In the genomic region with DNA sequence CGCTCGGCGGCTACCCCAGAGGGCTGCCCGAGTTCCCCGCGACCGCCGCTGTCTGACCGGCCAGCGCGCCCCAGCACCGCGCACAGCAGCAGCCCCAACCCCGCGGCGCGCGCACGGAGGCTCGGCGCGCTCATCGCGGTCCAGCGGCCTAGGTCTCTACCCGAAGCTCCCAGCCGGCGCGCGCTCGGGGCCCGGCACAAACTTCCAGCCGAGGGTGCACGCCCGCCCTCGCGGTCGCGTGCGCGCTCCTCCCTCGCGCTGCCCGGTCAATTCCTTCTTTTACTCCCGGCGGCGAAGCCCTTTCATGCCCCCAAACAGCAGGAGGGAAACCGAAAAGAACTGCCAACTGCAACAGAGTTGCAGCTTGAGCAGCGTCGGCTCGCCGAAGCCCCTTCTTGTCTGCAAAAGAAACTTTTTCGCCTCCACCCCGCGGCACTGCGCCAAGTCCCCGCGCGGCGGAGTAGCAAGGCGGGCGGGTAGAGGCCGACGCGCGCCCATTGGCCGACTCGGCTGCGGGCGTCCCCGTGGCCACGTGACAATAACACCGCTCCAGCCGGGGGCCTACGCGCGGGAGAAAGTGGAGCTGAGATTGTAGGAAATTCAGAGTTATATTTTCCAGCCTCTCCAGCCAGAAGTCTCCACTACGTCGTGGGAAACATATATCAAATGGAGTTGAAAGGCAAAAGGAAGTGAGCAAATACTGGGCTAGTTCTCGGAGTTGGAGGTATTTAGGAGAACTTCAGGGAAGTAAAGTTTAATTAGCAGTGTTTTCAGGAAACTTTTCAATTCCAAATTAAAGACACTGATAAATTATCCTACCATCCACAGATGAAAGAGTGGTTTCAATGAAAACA, we compare ENCODE assay signal across 9 cellular contexts. TPM values are rescaled to one million over a fixed set of nuclear protein-coding genes. Genes with fewer than 3 reads are reported as not detected.
DNase-seq lines count a peak whose midpoint lies in the region; ATAC-seq, FAIRE-seq and TF ChIP-seq lines count a peak whose summit lies in the region.
"Had no signal": no experiment of that assay in that cellular context is flagged by ENCODE, and none has a peak within 500 bp of the region (broad histone marks: within the 10 kb centered on the region; RNA-seq: fewer than 3 reads in every experiment).

A gene with protein sequence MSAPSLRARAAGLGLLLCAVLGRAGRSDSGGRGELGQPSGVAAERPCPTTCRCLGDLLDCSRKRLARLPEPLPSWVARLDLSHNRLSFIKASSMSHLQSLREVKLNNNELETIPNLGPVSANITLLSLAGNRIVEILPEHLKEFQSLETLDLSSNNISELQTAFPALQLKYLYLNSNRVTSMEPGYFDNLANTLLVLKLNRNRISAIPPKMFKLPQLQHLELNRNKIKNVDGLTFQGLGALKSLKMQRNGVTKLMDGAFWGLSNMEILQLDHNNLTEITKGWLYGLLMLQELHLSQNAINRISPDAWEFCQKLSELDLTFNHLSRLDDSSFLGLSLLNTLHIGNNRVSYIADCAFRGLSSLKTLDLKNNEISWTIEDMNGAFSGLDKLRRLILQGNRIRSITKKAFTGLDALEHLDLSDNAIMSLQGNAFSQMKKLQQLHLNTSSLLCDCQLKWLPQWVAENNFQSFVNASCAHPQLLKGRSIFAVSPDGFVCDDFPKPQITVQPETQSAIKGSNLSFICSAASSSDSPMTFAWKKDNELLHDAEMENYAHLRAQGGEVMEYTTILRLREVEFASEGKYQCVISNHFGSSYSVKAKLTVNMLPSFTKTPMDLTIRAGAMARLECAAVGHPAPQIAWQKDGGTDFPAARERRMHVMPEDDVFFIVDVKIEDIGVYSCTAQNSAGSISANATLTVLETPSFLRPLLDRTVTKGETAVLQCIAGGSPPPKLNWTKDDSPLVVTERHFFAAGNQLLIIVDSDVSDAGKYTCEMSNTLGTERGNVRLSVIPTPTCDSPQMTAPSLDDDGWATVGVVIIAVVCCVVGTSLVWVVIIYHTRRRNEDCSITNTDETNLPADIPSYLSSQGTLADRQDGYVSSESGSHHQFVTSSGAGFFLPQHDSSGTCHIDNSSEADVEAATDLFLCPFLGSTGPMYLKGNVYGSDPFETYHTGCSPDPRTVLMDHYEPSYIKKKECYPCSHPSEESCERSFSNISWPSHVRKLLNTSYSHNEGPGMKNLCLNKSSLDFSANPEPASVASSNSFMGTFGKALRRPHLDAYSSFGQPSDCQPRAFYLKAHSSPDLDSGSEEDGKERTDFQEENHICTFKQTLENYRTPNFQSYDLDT (minus strand): TSS at position 403 of the 854 bp plus-strand sequence. CDS start 269 bp downstream, at position 134.

- no peaks in the 10 kb centered on the region for H3K79me2 ChIP-seq in smooth muscle cell (ENCODE audit: low read depth)

- WGBS in smooth muscle cell (ENCODE audit: low lambda C conversion rate) = under 1% methylated on average over 69 of the region's 80 CpGs

- H4K20me1 ChIP-seq in smooth muscle cell (ENCODE audit: low read depth) = no peaks in the 10 kb centered on the region

- peak within 1 kb of the TSS; percentile 77 to 95 for H3K9ac ChIP-seq in colonic mucosa (ENCODE audit: low read depth in 2 of 2, low read length in 2 of 2)
- peak within 1 kb of the TSS; percentile 84 to 88 for H3K9ac ChIP-seq in kidney (ENCODE audit: low read length in 2 of 2)
- peak within 1 kb of the TSS; percentile 67 for H3K9ac ChIP-seq in smooth muscle cell (ENCODE audit: low read depth)

- H3K9me3 ChIP-seq in colonic mucosa (no peaks in the 10 kb centered on the region), kidney (ENCODE audit: control insufficient read depth in 1 of 2, low read length in 2 of 2) (no peaks in the 10 kb centered on the region), smooth muscle cell (replicated peaks; ENCODE audit: low read depth) (no peaks in the 10 kb centered on the region)

- peaks cover 7% of the 10 kb centered on the region for H3F3A ChIP-seq in smooth muscle cell (ENCODE audit: low read depth)

- ATAC-seq in GM21526 (IDR thresholded peaks at IDR 0.05; ENCODE audit: low FRiP score, unreplicated experiment) = peak; percentile 97

- TF ChIP-seq CTCF in colonic mucosa (IDR thresholded peaks at IDR 0.05) = no peak
- TF ChIP-seq CTCF in kidney (IDR thresholded peaks at IDR 0.05; ENCODE audit: borderline replicate concordance, extremely low read depth, insufficient read depth) = no peak
- no peak for TF ChIP-seq CTCF in smooth muscle cell (IDR thresholded peaks at IDR 0.05; ENCODE audit: borderline replicate concordance, insufficient read depth, poor library complexity, severe bottlenecking)

- H3K4me1 ChIP-seq in colonic mucosa (no peaks in the 10 kb centered on the region), kidney (ENCODE audit: control insufficient read depth in 1 of 2, insufficient read depth in 1 of 2, low read depth in 1 of 2, low read length in 2 of 2) (peaks cover 0 to 5% of the 10 kb centered on the region in 2 donors), smooth muscle cell (ENCODE audit: low read depth) (peaks cover 33% of the 10 kb centered on the region)

- H3K4me2 ChIP-seq in smooth muscle cell = peak within 1 kb of the TSS; percentile 99

- H3K27ac ChIP-seq in colonic mucosa (peak within 1 kb of the TSS; percentile 97), kidney (ENCODE audit: low read depth in 2 of 2, low read length in 2 of 2) (peak within 1 kb of the TSS; percentile 83 to 96), smooth muscle cell (ENCODE audit: low read depth) (peak within 1 kb of the TSS; percentile 67)

- no peaks in the 10 kb centered on the region for H3K36me3 ChIP-seq in colonic mucosa
- no peaks in the 10 kb centered on the region for H3K36me3 ChIP-seq in kidney (ENCODE audit: control insufficient read depth in 1 of 2, insufficient read depth in 2 of 2, low read length in 2 of 2)
- H3K36me3 ChIP-seq in smooth muscle cell (ENCODE audit: low read depth) = no peaks in the 10 kb centered on the region

- intact Hi-C loops in colonic mucosa (cut with DNase I) = no loop called here
- intact Hi-C loops in kidney (cut with DNase I) = no loop called here

- peak within 1 kb of the TSS; percentile 99 for H2AFZ ChIP-seq in smooth muscle cell (ENCODE audit: low read depth)

- H3K27me3 ChIP-seq in colonic mucosa (no peaks in the 10 kb centered on the region), smooth muscle cell (ENCODE audit: low read depth) (peaks cover 11% of the 10 kb centered on the region)

- DNase-seq in GM03348 (ENCODE audit: low spot score) = peak; percentile 96
- DNase-seq in HS-5 (ENCODE audit: low read depth) = peak; percentile 63
- DNase-seq in RPMI8226 = peak; percentile 93
- DNase-seq in colonic mucosa = peak; percentile 93
- DNase-seq in kidney = peak; percentile 96
- peak; percentile 69 for DNase-seq in smooth muscle cell (lab: John Stamatoyannopoulos, UW; ENCODE audit: unreplicated experiment)
- no peak for DNase-seq in GM19240 (ENCODE audit: insufficient read length, low spot score)

- no peak for FAIRE-seq in kidney (lab: Jason Lieb, UNC)
- FAIRE-seq: islet of Langerhans had no signal

- H3K4me3 ChIP-seq in colonic mucosa (peak within 1 kb of the TSS; percentile 79), kidney (ENCODE audit: low read length in 2 of 2) (peak within 1 kb of the TSS; percentile 82 to 89), smooth muscle cell (peak within 1 kb of the TSS; percentile 97)

RNA-seq across cellular contexts. Expression of the gene that starts here (rescaled TPM):
- total RNA-seq in colonic mucosa (10 to 100 TPM; 78.4 to 79.9 TPM), kidney (40.5 TPM), smooth muscle cell (19.9 and 22.4 TPM in 2 replicates)
- polyA plus RNA-seq in kidney (ENCODE audit: insufficient read depth, low read depth, low replicate concordance) (4.4 TPM), smooth muscle cell (6.7 and 9.0 TPM in 2 replicates)
